ENCODE assay signal across 9 cellular contexts in genomic region chr5:151196556-151197290, GRCh38. TPM values are rescaled to one million over a fixed set of nuclear protein-coding genes. Genes with fewer than 3 reads are reported as not detected.
A peak's percentile ranks its signal among the peaks of the same experiment; 100 is the strongest.
DNase-seq lines count a peak whose midpoint lies in the region; ATAC-seq and TF ChIP-seq lines count a peak whose summit lies in the region.
"Had no signal": no experiment of that assay in that cellular context is flagged by ENCODE, and none has a peak within 500 bp of the region (broad histone marks: within the 10 kb centered on the region; RNA-seq: fewer than 3 reads in every experiment).

No MANE protein-coding gene starts in this region.

- H3K27me3 Mint-ChIP-seq in activated CD4-positive, alpha-beta T cell treated with anti-CD3 and anti-CD28 coated beads, Interleukin-2, amount 10 ng/mL, durations not matched to agents 24 days and 14 days = no peaks in the 10 kb centered on the region
- no peaks in the 10 kb centered on the region for H3K27me3 Mint-ChIP-seq in activated CD8-positive, alpha-beta T cell treated with anti-CD3 and anti-CD28 coated beads for 36 hours
- H3K27me3 Mint-ChIP-seq in stimulated activated naive CD8-positive, alpha-beta T cell treated with anti-CD3 and anti-CD28 coated beads, Interleukin-15, Interleukin-2, amounts not matched to agents 100 ng/mL and 50 ng/mL, for 24 hours = no peaks in the 10 kb centered on the region

- intact Hi-C loops in activated CD4-positive, alpha-beta T cell treated with anti-CD3 and anti-CD28 coated beads, Interleukin-2, amount 10 ng/mL, durations not matched to agents 24 days and 14 days (cut with micrococcal nuclease) = no loop called here
- intact Hi-C loops in activated CD8-positive, alpha-beta T cell treated with anti-CD3 and anti-CD28 coated beads for 36 hours (cut with micrococcal nuclease) = no loop called here

- POLR2A ChIA-PET in activated CD8-positive, alpha-beta T cell treated with anti-CD3 and anti-CD28 coated beads for 36 hours (lab: Charles Lee) = no interaction called here

- TF ChIP-seq CTCF in activated CD8-positive, alpha-beta T cell treated with anti-CD3 and anti-CD28 coated beads for 36 hours (IDR thresholded peaks at IDR 0.05) = no peak

- no peak overlapping the region for H3K4me3 Mint-ChIP-seq in activated CD4-positive, alpha-beta T cell treated with anti-CD3 and anti-CD28 coated beads, Interleukin-2, amount 10 ng/mL, durations not matched to agents 24 days and 14 days
- no peak overlapping the region for H3K4me3 Mint-ChIP-seq in activated CD8-positive, alpha-beta T cell treated with anti-CD3 and anti-CD28 coated beads for 36 hours
- H3K4me3 Mint-ChIP-seq in stimulated activated naive CD8-positive, alpha-beta T cell treated with anti-CD3 and anti-CD28 coated beads, Interleukin-15, Interleukin-2, amounts not matched to agents 100 ng/mL and 50 ng/mL, for 24 hours = no peak overlapping the region
- H3K4me3 Mint-ChIP-seq: neural crest cell had no signal

- peak; percentile 87 for ATAC-seq in HG02973 (IDR thresholded peaks at IDR 0.05; ENCODE audit: unreplicated experiment)
- peak; percentile 64 for ATAC-seq in activated CD8-positive, alpha-beta T cell treated with anti-CD3 and anti-CD28 coated beads for 36 hours

- H3K4me1 Mint-ChIP-seq in activated CD4-positive, alpha-beta T cell treated with anti-CD3 and anti-CD28 coated beads, Interleukin-2, amount 10 ng/mL, durations not matched to agents 24 days and 14 days = peaks cover 30% of the 10 kb centered on the region
- H3K4me1 Mint-ChIP-seq in activated CD8-positive, alpha-beta T cell treated with anti-CD3 and anti-CD28 coated beads for 36 hours (ENCODE audit: low read depth) = peaks cover 54% of the 10 kb centered on the region
- peaks cover 78% of the 10 kb centered on the region for H3K4me1 Mint-ChIP-seq in stimulated activated naive CD8-positive, alpha-beta T cell treated with anti-CD3 and anti-CD28 coated beads, Interleukin-15, Interleukin-2, amounts not matched to agents 100 ng/mL and 50 ng/mL, for 24 hours (ENCODE audit: low read depth)
- H3K4me1 Mint-ChIP-seq: neural crest cell had no signal

- H3K9me3 Mint-ChIP-seq in activated CD4-positive, alpha-beta T cell treated with anti-CD3 and anti-CD28 coated beads, Interleukin-2, amount 10 ng/mL, durations not matched to agents 24 days and 14 days = peaks cover 13% of the 10 kb centered on the region
- H3K9me3 Mint-ChIP-seq in activated CD8-positive, alpha-beta T cell treated with anti-CD3 and anti-CD28 coated beads for 36 hours = peaks cover 15% of the 10 kb centered on the region
- H3K9me3 Mint-ChIP-seq in stimulated activated naive CD8-positive, alpha-beta T cell treated with anti-CD3 and anti-CD28 coated beads, Interleukin-15, Interleukin-2, amounts not matched to agents 100 ng/mL and 50 ng/mL, for 24 hours = peaks cover 9% of the 10 kb centered on the region

- H3K36me3 Mint-ChIP-seq in activated CD4-positive, alpha-beta T cell treated with anti-CD3 and anti-CD28 coated beads, Interleukin-2, amount 10 ng/mL, durations not matched to agents 24 days and 14 days (ENCODE audit: low read depth) = peaks cover 66% of the 10 kb centered on the region
- H3K36me3 Mint-ChIP-seq in activated CD8-positive, alpha-beta T cell treated with anti-CD3 and anti-CD28 coated beads for 36 hours (ENCODE audit: low read depth) = peaks cover 47% of the 10 kb centered on the region
- H3K36me3 Mint-ChIP-seq in stimulated activated naive CD8-positive, alpha-beta T cell treated with anti-CD3 and anti-CD28 coated beads, Interleukin-15, Interleukin-2, amounts not matched to agents 100 ng/mL and 50 ng/mL, for 24 hours (ENCODE audit: low read depth) = peaks cover 81% of the 10 kb centered on the region

- CTCF ChIA-PET in activated CD8-positive, alpha-beta T cell treated with anti-CD3 and anti-CD28 coated beads for 36 hours (lab: Charles Lee) = no interaction called here

- no peak for DNase-seq in activated CD4-positive, alpha-beta T cell treated with anti-CD3 and anti-CD28 coated beads, Interleukin-2, amount 10 ng/mL, durations not matched to agents 24 days and 14 days
- no peak for DNase-seq in activated CD4-positive, alpha-beta T cell treated with anti-CD3 and anti-CD28 coated beads, Interleukin-2, amount 50 U/mL, for 1 hour
- DNase-seq in activated CD8-positive, alpha-beta T cell treated with anti-CD3 and anti-CD28 coated beads for 36 hours = no peak
- DNase-seq in NCI-H2227 treated with DMSO at 0.1 percent for 48 hours (lab: John Stamatoyannopoulos, UW) = no peak
- no peak for DNase-seq in iPS-NIHi11 (ENCODE audit: low spot score)
- no peak for DNase-seq in NCI-H2029 treated with DMSO at 0.1 percent for 48 hours (lab: John Stamatoyannopoulos, UW)

- peak overlapping the region; percentile 60 for H3K27ac Mint-ChIP-seq in activated CD4-positive, alpha-beta T cell treated with anti-CD3 and anti-CD28 coated beads, Interleukin-2, amount 10 ng/mL, durations not matched to agents 24 days and 14 days
- peak overlapping the region; percentile 71 for H3K27ac Mint-ChIP-seq in activated CD8-positive, alpha-beta T cell treated with anti-CD3 and anti-CD28 coated beads for 36 hours
- H3K27ac Mint-ChIP-seq in stimulated activated naive CD8-positive, alpha-beta T cell treated with anti-CD3 and anti-CD28 coated beads, Interleukin-15, Interleukin-2, amounts not matched to agents 100 ng/mL and 50 ng/mL, for 24 hours = peak overlapping the region; percentile 69

RNA-seq across cellular contexts. Expression of gene CCDC69, which starts 27.2 kb away (rescaled TPM):
- 22.7 and 23.2 TPM in 2 replicates for total RNA-seq in activated CD4-positive, alpha-beta T cell treated with anti-CD3 and anti-CD28 coated beads, Interleukin-2, amount 10 ng/mL, durations not matched to agents 24 days and 14 days
- 10 to 100 TPM; 33.0 to 34.5 TPM for total RNA-seq in activated CD8-positive, alpha-beta T cell treated with anti-CD3 and anti-CD28 coated beads for 36 hours

RNA-seq across cellular contexts. Expression of gene ANXA6, which starts 39.1 kb away (rescaled TPM):
- 314 and 315 TPM in 2 replicates for total RNA-seq in activated CD4-positive, alpha-beta T cell treated with anti-CD3 and anti-CD28 coated beads, Interleukin-2, amount 10 ng/mL, durations not matched to agents 24 days and 14 days
- total RNA-seq in activated CD8-positive, alpha-beta T cell treated with anti-CD3 and anti-CD28 coated beads for 36 hours = 100 to 1,000 TPM; 328 to 336 TPM

RNA-seq across cellular contexts. Expression of gene GM2A, which starts 56.3 kb away (rescaled TPM):
- total RNA-seq in activated CD4-positive, alpha-beta T cell treated with anti-CD3 and anti-CD28 coated beads, Interleukin-2, amount 10 ng/mL, durations not matched to agents 24 days and 14 days = 15.4 and 16.0 TPM in 2 replicates
- 10 to 100 TPM; 13.3 to 13.7 TPM for total RNA-seq in activated CD8-positive, alpha-beta T cell treated with anti-CD3 and anti-CD28 coated beads for 36 hours
